ENCODE assay signal across 1 cellular context in genomic region chr1:27357281-27358037, GRCh38.
TF ChIP-seq lines count a peak whose summit lies in the region.

No MANE protein-coding gene starts in this region.

TF ChIP-seq in endothelial cell of umbilical vein, 7 proteins besides CTCF, POLR2A, EP300 and RAD21:
- TF ChIP-seq POLR2AphosphoS5 (IDR thresholded peaks at IDR 0.05; ENCODE audit: insufficient read depth, low read depth, low read length) (no peak), FOS (IDR thresholded peaks at IDR 0.05; ENCODE audit: borderline replicate concordance, insufficient read depth, low read length) (no peak), GATA2 (IDR thresholded peaks at IDR 0.05; ENCODE audit: insufficient read depth, insufficient read length, low read depth, low read length) (no peak), EZH2 (IDR thresholded peaks at IDR 0.05; ENCODE audit: borderline replicate concordance, low read depth, low read length, severe bottlenecking) (no peak), JUN (IDR thresholded peaks at IDR 0.05; ENCODE audit: borderline replicate concordance, insufficient read depth, insufficient read length, low read depth) (no peak), MYC (IDR thresholded peaks at IDR 0.05; ENCODE audit: low read depth, low read length) (no peak), MAX (IDR thresholded peaks at IDR 0.05; ENCODE audit: insufficient read depth, insufficient read length) (no peak)
